Comparison of ENCODE assay signal across 9 cellular contexts in the genomic region with DNA sequence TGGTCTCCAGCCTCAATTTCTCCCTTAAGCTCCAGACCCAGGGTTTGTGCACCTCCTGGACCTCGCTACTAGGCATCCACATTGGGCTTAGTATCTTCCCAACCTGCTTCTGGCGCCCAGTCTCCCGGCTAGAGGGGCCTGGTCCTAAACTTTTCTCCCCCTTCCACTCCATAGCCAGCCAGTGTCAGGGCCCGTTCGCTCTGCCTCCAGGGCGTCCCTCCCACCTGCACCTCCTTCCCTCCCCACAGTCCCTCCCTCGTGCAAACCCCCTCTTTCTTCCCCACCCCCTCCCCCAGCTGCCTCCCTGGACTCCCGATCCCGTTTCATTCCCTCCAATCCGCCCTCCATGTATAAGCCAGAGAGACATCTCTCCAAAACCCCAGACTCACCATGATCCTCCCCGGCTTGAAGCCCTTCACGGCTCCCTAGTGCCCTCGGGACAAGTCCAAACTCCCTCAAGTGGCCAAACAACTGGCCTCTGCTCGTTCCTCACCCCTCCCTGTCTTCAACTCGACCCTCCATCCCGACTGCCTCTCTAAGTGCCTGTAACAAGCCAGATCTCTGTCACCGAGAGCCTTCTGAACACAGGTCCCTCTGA. TPM values are rescaled to one million over a fixed set of nuclear protein-coding genes. Genes with fewer than 3 reads are reported as not detected.
DNase-seq lines count a peak whose midpoint lies in the region; ATAC-seq and TF ChIP-seq lines count a peak whose summit lies in the region.
"Had no signal": no experiment of that assay in that cellular context is flagged by ENCODE, and none has a peak within 500 bp of the region (broad histone marks: within the 10 kb centered on the region; RNA-seq: fewer than 3 reads in every experiment).

No MANE protein-coding gene starts in this region.

- peak overlapping the region; percentile 58 for H3K27ac ChIP-seq in ACC112 (ENCODE audit: low read depth, low read length)

- 0 out of 2 replicates have a peak, but pooled peaks cover 3% of the 10 kb centered on the region for H3K36me3 ChIP-seq in ACC112 (ENCODE audit: insufficient read depth, low read length)

- H3K36me3 Mint-ChIP-seq in natural killer cell = no peaks in the 10 kb centered on the region

- H3K79me2 ChIP-seq in ACC112 (ENCODE audit: control insufficient read depth, insufficient read depth, low read length, unreplicated experiment) = peaks cover 37% of the 10 kb centered on the region

- H3K27me3 ChIP-seq in ACC112 (ENCODE audit: insufficient read depth, low read length) = no peaks in the 10 kb centered on the region

- intact Hi-C loops in natural killer cell (cut with micrococcal nuclease) = loop anchor here (2.0 to 5.0 kb wide), 2 partner anchors 44 to 96 kb away; a partner anchor contains a TSS

- H3K4me3 Mint-ChIP-seq in natural killer cell = peak overlapping the region; percentile 99

- H2AFZ ChIP-seq in ACC112 (ENCODE audit: low read length, unreplicated experiment) = peak overlapping the region; percentile 77

- DNase-seq in GM20000 (ENCODE audit: low spot score) (peak; percentile 31), SW480 (ENCODE audit: low spot score) (peak; percentile 41), natural killer cell (no peak), germinal center (ENCODE audit: low spot score) (no peak)

- ATAC-seq in esophagus mucosa (peak; percentile 1), natural killer cell (no peak), GM21367 (IDR thresholded peaks at IDR 0.05; ENCODE audit: unreplicated experiment) (no peak), GM21717 (IDR thresholded peaks at IDR 0.05; ENCODE audit: unreplicated experiment) (no peak)

- no peaks in the 10 kb centered on the region for H3K9me3 Mint-ChIP-seq in natural killer cell

- peak overlapping the region; percentile 97 for H3K27ac Mint-ChIP-seq in natural killer cell

- H3K4me3 ChIP-seq in ACC112 (ENCODE audit: low read depth, low read length) = peak overlapping the region; percentile 100

- TF ChIP-seq CTCF in GM20000 (IDR thresholded peaks at IDR 0.05; ENCODE audit: extremely low read depth, missing control alignments) (no peak), natural killer cell (IDR thresholded peaks at IDR 0.05) (no peak)

- H3K4me1 ChIP-seq in ACC112 (ENCODE audit: control insufficient read depth, insufficient read depth, low read length, unreplicated experiment) = peaks cover 14% of the 10 kb centered on the region

- H3K27me3 Mint-ChIP-seq in natural killer cell (ENCODE audit: low read depth in 2 of 2) = no peaks in the 10 kb centered on the region

- H3K4me1 Mint-ChIP-seq in natural killer cell = peaks cover 47 to 63% of the 10 kb centered on the region in 2 donors

RNA-seq across cellular contexts. Expression of a gene that starts 1.0 kb away (rescaled TPM):
- total RNA-seq in esophagus mucosa (53.3 TPM), natural killer cell (10 to 100 TPM; 67.8 to 80.8 (median 78.9) TPM)

RNA-seq across cellular contexts. Expression of a gene that starts 5.4 kb away (rescaled TPM):
- total RNA-seq in esophagus mucosa (2.3 TPM), natural killer cell (100 to 1,000 TPM; 315 to 331 (median 329) TPM)

RNA-seq across cellular contexts. Expression of a gene that starts 20.6 kb away (rescaled TPM):
- total RNA-seq in esophagus mucosa (0.08 TPM), natural killer cell (10 to 100 TPM in 1 of 3 donors, 1 to 10 TPM in 2; 5.9 to 12.5 (median 6.9) TPM)

RNA-seq across cellular contexts. Expression of a gene that starts 45.0 kb away (rescaled TPM):
- total RNA-seq in esophagus mucosa = not detected
- total RNA-seq in natural killer cell = 1 to 10 TPM in 1 of 3 donors, under 1 TPM in 1, not detected in 1; 0.33 to 1.4 TPM
- total RNA-seq: lung microvascular endothelial cell had no signal

RNA-seq across cellular contexts. Expression of a gene that starts 49.7 kb away (rescaled TPM):
- total RNA-seq in esophagus mucosa (29.5 TPM), natural killer cell (10 to 100 TPM; 54.3 to 80.9 (median 68.3) TPM)

Comparison
In these comparisons a context has a peak if more than half of its experiments do, and no peak if none do; other contexts are left out.
1. DNase-seq: peak in GM20000 (single experiment) and SW480 (single experiment); none in natural killer cell (single experiment) and germinal center (single experiment).
2. RNA of a gene that starts 5.4 kb away (total RNA-seq): 315 to 331 TPM in natural killer cell; 2.3 TPM in esophagus mucosa (single experiment); every median in the first group is over 10 times any median in the second.